In genomic region chr1:69455718-69456117, GRCh38 we compare ENCODE assay signal across 27 cellular contexts.
"Had no signal": no experiment of that assay in that cellular context is flagged by ENCODE, and none has a peak within 500 bp of the region (broad histone marks: within the 10 kb centered on the region; RNA-seq: fewer than 3 reads in every experiment).

No MANE protein-coding gene starts in this region.

- ATAC-seq: activated CD4-positive, alpha-beta T cell treated with anti-CD3 and anti-CD28 coated beads for 36 hours; activated CD8-positive, alpha-beta memory T cell treated with anti-CD3 and anti-CD28 coated beads, Interleukin-2, amount 10 ng/mL, durations not matched to agents 7 days and 5 days; activated CD8-positive, alpha-beta T cell treated with anti-CD3 and anti-CD28 coated beads, Interleukin-2, amount 10 ng/mL, durations not matched to agents 7 days and 5 days; activated naive CD8-positive, alpha-beta T cell treated with anti-CD3 and anti-CD28 coated beads, Interleukin-2, amount 50 U/mL, for 24 hours; body of pancreas; gastrocnemius medialis; heart left ventricle had no signal

- DNase-seq: activated CD4-positive, alpha-beta memory T cell treated with anti-CD3 and anti-CD28 coated beads for 36 hours; activated CD4-positive, alpha-beta T cell treated with anti-CD3 and anti-CD28 coated beads for 36 hours; activated CD4-positive, alpha-beta T cell treated with anti-CD3 and anti-CD28 coated beads, Interleukin-2, amount 10 ng/mL, durations not matched to agents 24 days and 14 days; activated CD4-positive, CD25-positive, alpha-beta regulatory T cell; activated CD4-positive, CD25-positive, alpha-beta regulatory T cell treated with anti-CD3 and anti-CD28 coated beads, Interleukin-2, amount 50 U/mL, for 72 hours; activated CD8-positive, alpha-beta memory T cell treated with anti-CD3 and anti-CD28 coated beads, Interleukin-2, amount 10 ng/mL, durations not matched to agents 7 days and 5 days; activated CD8-positive, alpha-beta memory T cell treated with anti-CD3 and anti-CD28 coated beads, Interleukin-2, amount 50 U/mL, for 4 hours; activated CD8-positive, alpha-beta T cell treated with anti-CD3 and anti-CD28 coated beads, Interleukin-2, amount 10 ng/mL, durations not matched to agents 7 days and 5 days; activated effector memory CD4-positive, alpha-beta T cell treated with anti-CD3 and anti-CD28 coated beads, Interleukin-2, amount 50 U/mL, for 16 hours; activated naive CD4-positive, alpha-beta T cell treated with anti-CD3 and anti-CD28 coated beads for 36 hours; activated naive CD8-positive, alpha-beta T cell treated with anti-CD3 and anti-CD28 coated beads for 36 hours; activated naive CD8-positive, alpha-beta T cell treated with anti-CD3 and anti-CD28 coated beads, Interleukin-2, amount 50 U/mL, for 24 hours; activated T-cell treated with anti-CD3 and anti-CD28 coated beads, Interleukin-2, amount 50 U/mL, for 1 hour; activated T-cell treated with anti-CD3 and anti-CD28 coated beads, Interleukin-2, amount 50 U/mL, for 48 hours; adrenal gland; amygdala; aorta; body of pancreas; caudate nucleus; colonic mucosa; effector CD8-positive, alpha-beta T cell; esophagus squamous epithelium; foreskin fibroblast; gastrocnemius medialis; glutamatergic neuron; heart left ventricle; T-helper 2 cell had no signal
